Comparison of ENCODE assay signal across 14 cellular contexts in genomic region chr10:14391342-14391741, GRCh38.
"Had no signal": no experiment of that assay in that cellular context is flagged by ENCODE, and none has a peak within 500 bp of the region (broad histone marks: within the 10 kb centered on the region; RNA-seq: fewer than 3 reads in every experiment).

No MANE protein-coding gene starts in this region.

- H3K27ac ChIP-seq: gastroesophageal sphincter, lower lobe of right lung, upper lobe of left lung had no signal

- DNase-seq: activated CD4-positive, alpha-beta T cell treated with anti-CD3 and anti-CD28 coated beads, Interleukin-2, amount 10 ng/mL, durations not matched to agents 7 days and 5 days; activated CD4-positive, CD25-positive, alpha-beta regulatory T cell; activated gamma-delta T cell; effector memory CD4-positive, alpha-beta T cell; lower lobe of right lung; naive B cell; posterior cingulate gyrus; right cardiac atrium; small intestine; stimulated activated naive CD4-positive, alpha-beta T cell; T-helper 17 cell; upper lobe of left lung had no signal

- H3K9me3 ChIP-seq: gastroesophageal sphincter, lower lobe of right lung, upper lobe of left lung had no signal

- H3K27ac Mint-ChIP-seq: mesothelial cell of epicardium, naive B cell had no signal

- H3K36me3 Mint-ChIP-seq: naive B cell had no signal

- H3K4me3 Mint-ChIP-seq: activated CD4-positive, alpha-beta T cell treated with anti-CD3 and anti-CD28 coated beads, Interleukin-2, amount 10 ng/mL, durations not matched to agents 7 days and 5 days; mesothelial cell of epicardium; naive B cell; T-helper 17 cell had no signal

- H3K36me3 ChIP-seq: gastroesophageal sphincter, lower lobe of right lung, upper lobe of left lung had no signal

- H3K4me1 Mint-ChIP-seq: mesothelial cell of epicardium had no signal

- H3K4me1 ChIP-seq: gastroesophageal sphincter, lower lobe of right lung, upper lobe of left lung had no signal

- H3K4me3 ChIP-seq: gastroesophageal sphincter, lower lobe of right lung, upper lobe of left lung had no signal

- H3K27me3 ChIP-seq: gastroesophageal sphincter, upper lobe of left lung had no signal
